ENCODE assay signal across 16 cellular contexts in genomic region chr5:159336586-159337290, GRCh38. TPM values are rescaled to one million over a fixed set of nuclear protein-coding genes. Genes with fewer than 3 reads are reported as not detected.
DNase-seq lines count a peak whose midpoint lies in the region; ATAC-seq, FAIRE-seq and TF ChIP-seq lines count a peak whose summit lies in the region.
"Had no signal": no experiment of that assay in that cellular context is flagged by ENCODE, and none has a peak within 500 bp of the region (broad histone marks: within the 10 kb centered on the region; RNA-seq: fewer than 3 reads in every experiment).

No MANE protein-coding gene starts in this region.

- H2BK120ac ChIP-seq in mesenchymal stem cell (ENCODE audit: low read depth, low read length) = no peak overlapping the region

- TF ChIP-seq RAD21 in K562 (CRISPR knock-in tag; conservative IDR thresholded peaks at IDR 0.05 in 1 of 2, IDR thresholded peaks at IDR 0.05 in 1 of 2) = no peak

- H3K4me3 ChIP-seq in K562 (no peak overlapping the region), neutrophil (ENCODE audit: low read depth in 1 of 2, low read length in 1 of 2) (no peak overlapping the region), mesenchymal stem cell (ENCODE audit: insufficient read depth in 1 of 2, low read depth in 1 of 2, low read length in 2 of 2) (no peak overlapping the region)

- H3K9ac ChIP-seq in K562 (ENCODE audit: insufficient read depth in 1 of 2, low read depth in 2 of 2, low read length in 2 of 2) (no peak overlapping the region), mesenchymal stem cell (ENCODE audit: low read length) (no peak overlapping the region)

- WGBS in K562 (ENCODE audit: insufficient coverage, low coverage, missing lambda C conversion rate) = 24% methylated on average over 6 of the region's 6 CpGs
- 88% methylated on average over 4 of the region's 6 CpGs for WGBS in mesenchymal stem cell

- no peak overlapping the region for H3K4me2 ChIP-seq in K562 (ENCODE audit: insufficient read depth, low read length)
- H3K4me2 ChIP-seq in mesenchymal stem cell (ENCODE audit: low read length, poor library complexity, severe bottlenecking) = no peak overlapping the region

- no peaks in the 10 kb centered on the region for H3K9me3 Mint-ChIP-seq in activated CD8-positive, alpha-beta T cell treated with anti-CD3 and anti-CD28 coated beads, Interleukin-2, amount 10 ng/mL, durations not matched to agents 7 days and 5 days (ENCODE audit: insufficient read depth)
- H3K9me3 Mint-ChIP-seq in activated CD8-positive, alpha-beta T cell treated with anti-CD3 and anti-CD28 coated beads for 36 hours = no peaks in the 10 kb centered on the region
- H3K9me3 Mint-ChIP-seq in IgD-negative memory B cell = peaks cover 0 to 4% (median 0%) of the 10 kb centered on the region in 3 donors

- in situ Hi-C loops in K562 (cut with MboI) = loop anchor here (10.0 kb wide), 1 partner anchor 1142 kb away; no protein-coding TSS in a partner anchor

- no peak overlapping the region for H3K27ac ChIP-seq in K562 (ENCODE audit: extremely low read depth, low read depth, low read length)
- H3K27ac ChIP-seq in neutrophil = peak overlapping the region; percentile 65
- no peak overlapping the region for H3K27ac ChIP-seq in mesenchymal stem cell (ENCODE audit: low read length, poor library complexity, severe bottlenecking)

- no peak overlapping the region for H4K91ac ChIP-seq in mesenchymal stem cell (ENCODE audit: low read length)

- H3K27ac Mint-ChIP-seq in activated CD8-positive, alpha-beta T cell treated with anti-CD3 and anti-CD28 coated beads, Interleukin-2, amount 10 ng/mL, durations not matched to agents 7 days and 5 days = peak overlapping the region; percentile 95
- no peak overlapping the region for H3K27ac Mint-ChIP-seq in activated CD8-positive, alpha-beta T cell treated with anti-CD3 and anti-CD28 coated beads for 36 hours
- peak overlapping the region; percentile 82 to 96 (median 94) for H3K27ac Mint-ChIP-seq in IgD-negative memory B cell

- H3K4me3 Mint-ChIP-seq in activated CD8-positive, alpha-beta T cell treated with anti-CD3 and anti-CD28 coated beads, Interleukin-2, amount 10 ng/mL, durations not matched to agents 7 days and 5 days = no peak overlapping the region
- no peak overlapping the region for H3K4me3 Mint-ChIP-seq in activated CD8-positive, alpha-beta T cell treated with anti-CD3 and anti-CD28 coated beads for 36 hours
- H3K4me3 Mint-ChIP-seq in IgD-negative memory B cell = peak overlapping the region in 3 of 4 donors; percentile 69 to 85 (median 73)

- H3K36me3 Mint-ChIP-seq in activated CD8-positive, alpha-beta T cell treated with anti-CD3 and anti-CD28 coated beads, Interleukin-2, amount 10 ng/mL, durations not matched to agents 7 days and 5 days (ENCODE audit: low read depth) = peaks cover 15% of the 10 kb centered on the region
- H3K36me3 Mint-ChIP-seq in activated CD8-positive, alpha-beta T cell treated with anti-CD3 and anti-CD28 coated beads for 36 hours (ENCODE audit: low read depth) = no peaks in the 10 kb centered on the region
- peaks cover 5% of the 10 kb centered on the region for H3K36me3 Mint-ChIP-seq in IgD-negative memory B cell

- H2AFZ ChIP-seq in K562 (ENCODE audit: low read depth, low read length) = no peak overlapping the region
- H2AFZ ChIP-seq in mesenchymal stem cell (ENCODE audit: low read depth, low read length) = no peak overlapping the region

- no peak overlapping the region for H2BK5ac ChIP-seq in mesenchymal stem cell (ENCODE audit: low read depth, low read length, poor library complexity, severe bottlenecking)

- H4K20me1 ChIP-seq in K562 (replicated peaks; ENCODE audit: control insufficient read depth, insufficient read depth, low read length) = no peaks in the 10 kb centered on the region

- ATAC-seq in activated CD8-positive, alpha-beta T cell treated with anti-CD3 and anti-CD28 coated beads, Interleukin-2, amount 10 ng/mL, durations not matched to agents 7 days and 5 days = no peak
- no peak for ATAC-seq in activated CD8-positive, alpha-beta T cell treated with anti-CD3 and anti-CD28 coated beads for 36 hours
- ATAC-seq in K562 = no peak
- ATAC-seq in GM18519 (IDR thresholded peaks at IDR 0.05; ENCODE audit: low FRiP score, unreplicated experiment) = no peak

- H3K4ac ChIP-seq in mesenchymal stem cell (ENCODE audit: low read depth in 1 of 2, low read length in 2 of 2) = no peak overlapping the region

- H3K4me1 ChIP-seq in K562 (replicated peaks in 1 of 2; ENCODE audit: control insufficient read depth in 2 of 2, insufficient read depth in 2 of 2, low read length in 2 of 2) (peaks cover under 1 to 1% of the 10 kb centered on the region in 2 experiments; a peak in 2 of 5 replicates), neutrophil (ENCODE audit: control insufficient read depth in 1 of 2, insufficient read depth in 1 of 2, low read depth in 1 of 2, low read length in 1 of 2) (peaks cover 28 to 33% of the 10 kb centered on the region in 2 experiments), mesenchymal stem cell (ENCODE audit: control insufficient read depth, insufficient read depth, low read depth, low read length) (peaks cover under 1% of the 10 kb centered on the region)

- no peak for TF ChIP-seq POLR2A in K562 (conservative IDR thresholded peaks at IDR 0.05)

- H3K27me3 Mint-ChIP-seq in activated CD8-positive, alpha-beta T cell treated with anti-CD3 and anti-CD28 coated beads, Interleukin-2, amount 10 ng/mL, durations not matched to agents 7 days and 5 days (ENCODE audit: low read depth) = peaks cover 3% of the 10 kb centered on the region
- H3K27me3 Mint-ChIP-seq in activated CD8-positive, alpha-beta T cell treated with anti-CD3 and anti-CD28 coated beads for 36 hours = no peaks in the 10 kb centered on the region
- peaks cover 1% of the 10 kb centered on the region for H3K27me3 Mint-ChIP-seq in IgD-negative memory B cell

- no peak for FAIRE-seq in K562 (lab: Jason Lieb, UNC)
- FAIRE-seq: GM12892 had no signal

- H3K9me3 ChIP-seq in K562 (replicated peaks; ENCODE audit: control insufficient read depth, insufficient read depth, low read depth, low read length) = no peaks in the 10 kb centered on the region
- no peaks in the 10 kb centered on the region for H3K9me3 ChIP-seq in neutrophil
- no peaks in the 10 kb centered on the region for H3K9me3 ChIP-seq in mesenchymal stem cell (ENCODE audit: control insufficient read depth, low read length)

- no peaks in the 10 kb centered on the region for H3K79me2 ChIP-seq in K562 (ENCODE audit: control insufficient read depth, insufficient read depth, low read length)

- H3K27me3 ChIP-seq in K562 (ENCODE audit: control insufficient read depth in 2 of 2, insufficient read depth in 2 of 2, low read length in 2 of 2) (peaks cover 0 to 2% of the 10 kb centered on the region in 2 experiments; a peak in 1 of 5 replicates), neutrophil (peaks cover 16% of the 10 kb centered on the region), mesenchymal stem cell (ENCODE audit: control insufficient read depth in 1 of 2, insufficient read depth in 1 of 2, low read length in 2 of 2) (peaks cover 0 to 7% of the 10 kb centered on the region in 2 experiments)

- H3K9me1 ChIP-seq in K562 (ENCODE audit: control insufficient read depth, insufficient read depth, low read length) = no peaks in the 10 kb centered on the region

- no peak overlapping the region for H2BK12ac ChIP-seq in mesenchymal stem cell (ENCODE audit: low read length in 2 of 2)

- DNase-seq in activated CD8-positive, alpha-beta T cell treated with anti-CD3 and anti-CD28 coated beads, Interleukin-2, amount 10 ng/mL, durations not matched to agents 7 days and 5 days = no peak
- no peak for DNase-seq in activated CD8-positive, alpha-beta T cell treated with anti-CD3 and anti-CD28 coated beads for 36 hours
- DNase-seq in K562 (ENCODE audit: extremely low read depth in 1 of 4, low spot score in 3 of 4) (no peak), mesenchymal stem cell (no peak), kidney glomerular epithelial cell (lab: John Stamatoyannopoulos, UW) (no peak)
- DNase-seq: Calu3, GDM1, NCI-H2029 treated with DMSO at 0.1 percent for 48 hours, NCI-H69 had no signal

- no TSS peak for BruUV-seq in K562 (replicated peaks; lab: Mats Ljungman, UMichigan)

- no peak for TF ChIP-seq EP300 in K562 (IDR thresholded peaks at IDR 0.05; ENCODE audit: low read length)

- CTCF ChIA-PET in activated CD8-positive, alpha-beta T cell treated with anti-CD3 and anti-CD28 coated beads, Interleukin-2, amount 10 ng/mL, durations not matched to agents 7 days and 5 days (lab: Charles Lee) = interaction anchor here (0.7 to 1.9 kb wide), 6 partner anchors 50 to 576 kb away, joined by 3 to 17 read pairs (median 4); no protein-coding TSS in a partner anchor
- CTCF ChIA-PET in activated CD8-positive, alpha-beta T cell treated with anti-CD3 and anti-CD28 coated beads for 36 hours (lab: Charles Lee) = no interaction called here
- CTCF ChIA-PET in K562 (lab: Yijun Ruan, JAX; ENCODE audit: low intra/inter-chr PET ratio) = interaction anchor here (0.6 kb wide), 1 partner anchor 667 kb away, joined by 4 read pairs; no protein-coding TSS in a partner anchor

- H2AK5ac ChIP-seq in mesenchymal stem cell (ENCODE audit: low read length, severe bottlenecking) = no peak overlapping the region

- H3K23ac ChIP-seq in mesenchymal stem cell (ENCODE audit: low read length in 2 of 2) = no peak overlapping the region

- POLR2A ChIA-PET in activated CD8-positive, alpha-beta T cell treated with anti-CD3 and anti-CD28 coated beads, Interleukin-2, amount 10 ng/mL, durations not matched to agents 7 days and 5 days (lab: Charles Lee) = interaction anchor here (0.6 to 1.2 kb wide), 4 partner anchors 52 to 95 kb away, joined by 3 to 6 read pairs (median 3); no protein-coding TSS in a partner anchor
- POLR2A ChIA-PET in activated CD8-positive, alpha-beta T cell treated with anti-CD3 and anti-CD28 coated beads for 36 hours (lab: Charles Lee) = interaction anchor here (0.6 kb wide), 1 partner anchor 146 kb away, joined by 3 read pairs; no protein-coding TSS in a partner anchor
- POLR2A ChIA-PET in K562 (lab: Yijun Ruan, JAX) = interaction anchor here (0.7 to 1.1 kb wide), 2 partner anchors 21 to 416 kb away, joined by 3 to 4 read pairs; no protein-coding TSS in a partner anchor

- H3K36me3 ChIP-seq in K562 (ENCODE audit: control insufficient read depth, insufficient read depth, low read length) (no peaks in the 10 kb centered on the region), neutrophil (no peaks in the 10 kb centered on the region), mesenchymal stem cell (ENCODE audit: control insufficient read depth in 1 of 2, insufficient read depth in 2 of 2, low read depth in 1 of 2, low read length in 2 of 2) (no peaks in the 10 kb centered on the region)

- no peak overlapping the region for H4K8ac ChIP-seq in mesenchymal stem cell (ENCODE audit: low read length)

- no peaks in the 10 kb centered on the region for H3K79me1 ChIP-seq in mesenchymal stem cell (replicated peaks; ENCODE audit: low read length, poor library complexity, severe bottlenecking)

- H3K14ac ChIP-seq in mesenchymal stem cell (ENCODE audit: low read length in 2 of 2) = no peak overlapping the region

- no peak overlapping the region for H2BK15ac ChIP-seq in mesenchymal stem cell (ENCODE audit: low read depth, poor library complexity, severe bottlenecking)

- intact Hi-C loops in activated CD8-positive, alpha-beta T cell treated with anti-CD3 and anti-CD28 coated beads for 36 hours (cut with micrococcal nuclease) = loop anchor here (2.0 kb wide), 1 partner anchor 76 kb away; no protein-coding TSS in a partner anchor
- intact Hi-C loops in K562 (cut with micrococcal nuclease) = loop anchor here (10.0 kb wide), 1 partner anchor 578 kb away; the partner anchor contains the start of gene ADRA1B

- no peak for TF ChIP-seq CTCF in activated CD8-positive, alpha-beta T cell treated with anti-CD3 and anti-CD28 coated beads for 36 hours (IDR thresholded peaks at IDR 0.05)
- TF ChIP-seq CTCF in K562 (IDR thresholded peaks at IDR 0.05 in 2 of 3, conservative IDR thresholded peaks at IDR 0.05 in 1 of 3; ENCODE audit: insufficient read depth in 2 of 3, low read depth in 1 of 3, low read length in 3 of 3) = no peak
- TF ChIP-seq CTCF in neutrophil (IDR thresholded peaks at IDR 0.05) = no peak

- H3K4me1 Mint-ChIP-seq in activated CD8-positive, alpha-beta T cell treated with anti-CD3 and anti-CD28 coated beads, Interleukin-2, amount 10 ng/mL, durations not matched to agents 7 days and 5 days (ENCODE audit: low read depth) = peaks cover 67% of the 10 kb centered on the region
- peaks cover 40% of the 10 kb centered on the region for H3K4me1 Mint-ChIP-seq in activated CD8-positive, alpha-beta T cell treated with anti-CD3 and anti-CD28 coated beads for 36 hours (ENCODE audit: low read depth)
- peaks cover 44 to 59% (median 52%) of the 10 kb centered on the region in 3 donors for H3K4me1 Mint-ChIP-seq in IgD-negative memory B cell

- H3K18ac ChIP-seq in mesenchymal stem cell (ENCODE audit: low read depth in 1 of 2, low read length in 2 of 2) = no peak overlapping the region

RNA-seq across cellular contexts. Expression of gene IL12B, which starts 6.5 kb away (rescaled TPM):
- total RNA-seq in activated CD8-positive, alpha-beta T cell treated with anti-CD3 and anti-CD28 coated beads, Interleukin-2, amount 10 ng/mL, durations not matched to agents 7 days and 5 days = not detected
- total RNA-seq in activated CD8-positive, alpha-beta T cell treated with anti-CD3 and anti-CD28 coated beads for 36 hours = not detected
- polyA plus RNA-seq in IgD-negative memory B cell = not detected
- total RNA-seq in K562 (2011; cell fraction: chromatin; rRNA removed; ENCODE audit: low replicate concordance) = not detected in 2 replicates
- not detected in 2 replicates for total RNA-seq in K562 (2011; cell fraction: nucleolus; rRNA removed)
- not detected in 2 replicates for total RNA-seq in K562 (2011; cell fraction: nucleoplasm; rRNA removed)
- not detected in 2 replicates for total RNA-seq in K562 (2014; rRNA removed)
- not detected in 2 replicates for total RNA-seq in K562 (2014; rRNA removed; fragmentation: Illumina TruSeq; extraction: Trizol)
- not detected in 2 replicates for total RNA-seq in K562 (2015; rRNA removed; fragmentation: Illumina TruSeq; extraction: Trizol)
- not detected in 2 replicates for total RNA-seq in K562 (2021)
- polyA plus RNA-seq in K562 (2011; rRNA removed) = not detected in 2 replicates
- not detected in 2 replicates for polyA plus RNA-seq in K562 (2011; cell fraction: cytosol; rRNA removed)
- polyA plus RNA-seq in K562 (2011; cell fraction: nucleus; rRNA removed) = not detected in 2 replicates
- not detected in 2 replicates for polyA plus RNA-seq in K562 (2012)
- not detected in 2 replicates for polyA plus RNA-seq in K562 (2014; fragmentation: Illumina TruSeq; extraction: Trizol)
- not detected for polyA plus RNA-seq in K562 (2014; fragmentation: Nextera tagmentation; extraction: Ambion mirVana)
- polyA plus RNA-seq in K562 (2014; rRNA removed) = not detected in 2 replicates
- polyA minus RNA-seq in K562 (2011; rRNA and poly(A)+ RNA removed) = not detected in 2 replicates
- polyA minus RNA-seq in K562 (2011; cell fraction: cytosol; rRNA and poly(A)+ RNA removed) = not detected in 2 replicates
- polyA minus RNA-seq in K562 (2011; cell fraction: nucleus; rRNA and poly(A)+ RNA removed) = not detected in 2 replicates
- not detected for polyA plus RNA-seq in mesenchymal stem cell (2013, experiment 1 of 2)
- not detected for polyA plus RNA-seq in mesenchymal stem cell (2013, experiment 2 of 2)
- total RNA-seq: A673, Calu3, HT1080 had no signal
- polyA plus RNA-seq: esophagus had no signal

Comparison
In these comparisons a context has a peak if more than half of its experiments do, and no peak if none do; other contexts are left out.
1. H3K4me3 Mint-ChIP-seq: peak in IgD-negative memory B cell (3 of 4); none in activated CD8-positive, alpha-beta T cell treated with anti-CD3 and anti-CD28 coated beads, Interleukin-2, amount 10 ng/mL, durations not matched to agents 7 days and 5 days (single experiment) and activated CD8-positive, alpha-beta T cell treated with anti-CD3 and anti-CD28 coated beads for 36 hours (single experiment).